In genomic region chr14:104280902-104281767, GRCh38 we compare ENCODE assay signal across 16 cellular contexts.
DNase-seq lines count a peak whose midpoint lies in the region; ATAC-seq and TF ChIP-seq lines count a peak whose summit lies in the region.
"Had no signal": no experiment of that assay in that cellular context is flagged by ENCODE, and none has a peak within 500 bp of the region (broad histone marks: within the 10 kb centered on the region; RNA-seq: fewer than 3 reads in every experiment).

No MANE protein-coding gene starts in this region.

- H3K4me1 Mint-ChIP-seq in CD14-positive monocyte: no peaks in the 10 kb centered on the region
- H3K4me1 Mint-ChIP-seq: activated CD4-positive, alpha-beta T cell treated with anti-CD3 and anti-CD28 coated beads, Interleukin-2, amount 10 ng/mL, durations not matched to agents 7 days and 5 days had no signal

- peak; percentile 78 for ATAC-seq in left lobe of liver

- H3K36me3 Mint-ChIP-seq in CD14-positive monocyte: no peaks in the 10 kb centered on the region

- no peak overlapping the region for H3K4me3 Mint-ChIP-seq in CD14-positive monocyte
- H3K4me3 Mint-ChIP-seq: activated CD4-positive, alpha-beta T cell treated with anti-CD3 and anti-CD28 coated beads, Interleukin-2, amount 10 ng/mL, durations not matched to agents 7 days and 5 days had no signal

- peaks cover 0 to 3% (median 2%) of the 10 kb centered on the region in 3 donors for H3K27me3 Mint-ChIP-seq in CD14-positive monocyte (ENCODE audit: low read depth in 3 of 3)
- H3K27me3 Mint-ChIP-seq: activated CD4-positive, alpha-beta T cell treated with anti-CD3 and anti-CD28 coated beads, Interleukin-2, amount 10 ng/mL, durations not matched to agents 7 days and 5 days had no signal

- H3K27ac ChIP-seq in Peyer's patch: no peak overlapping the region
- H3K27ac ChIP-seq: prostate gland had no signal

- H3K27me3 ChIP-seq in Peyer's patch: no peaks in the 10 kb centered on the region

- TF ChIP-seq POLR2A in Peyer's patch (IDR thresholded peaks at IDR 0.05): no peak

- DNase-seq in CD14-positive monocyte (ENCODE audit: low spot score) (peak; percentile 40), Peyer's patch (peak in 2 of 3 donors; percentile 25 to 44), left lobe of liver (ENCODE audit: low spot score) (peak; percentile 94), posterior cingulate gyrus (peak in 8 of 10 donors; percentile 3 to 81 (median 15)), medulla oblongata (ENCODE audit: extremely low spot score) (no peak), NCI-H146 treated with DMSO at 0.1 percent for 48 hours (lab: John Stamatoyannopoulos, UW; ENCODE audit: unreplicated experiment) (no peak), AG20443 (ENCODE audit: low spot score) (no peak)
- DNase-seq: activated CD4-positive, alpha-beta T cell treated with anti-CD3 and anti-CD28 coated beads, Interleukin-2, amount 10 ng/mL, durations not matched to agents 7 days and 5 days; activated T-cell treated with anti-CD3 and anti-CD28 coated beads, Interleukin-2, amount 50 U/mL, for 48 hours; amygdala; cerebellar nuclear complex; foreskin melanocyte; KBM-7; NCI-H1105; SHP77 treated with DMSO at 0.1 percent for 48 hours had no signal

- intact Hi-C loops in CD14-positive monocyte (cut with micrococcal nuclease) (no loop called here), posterior cingulate gyrus (cut with DNase I) (no loop called here)

- H3K36me3 ChIP-seq in Peyer's patch: no peaks in the 10 kb centered on the region
- H3K36me3 ChIP-seq: prostate gland had no signal

- H3K9me3 ChIP-seq in Peyer's patch: no peaks in the 10 kb centered on the region
- H3K9me3 ChIP-seq: prostate gland had no signal

- H3K27ac Mint-ChIP-seq in CD14-positive monocyte: peak overlapping the region in 2 of 7 donors; percentile 28 to 48
- H3K27ac Mint-ChIP-seq: activated CD4-positive, alpha-beta T cell treated with anti-CD3 and anti-CD28 coated beads, Interleukin-2, amount 10 ng/mL, durations not matched to agents 7 days and 5 days had no signal

- no peak for TF ChIP-seq CTCF in CD14-positive monocyte (IDR thresholded peaks at IDR 0.05)
- TF ChIP-seq CTCF in Peyer's patch (IDR thresholded peaks at IDR 0.05): no peak

- H3K4me3 ChIP-seq in Peyer's patch: no peak overlapping the region
- H3K4me3 ChIP-seq: prostate gland had no signal

- no peaks in the 10 kb centered on the region for H3K9me3 Mint-ChIP-seq in CD14-positive monocyte
- H3K9me3 Mint-ChIP-seq: activated CD4-positive, alpha-beta T cell treated with anti-CD3 and anti-CD28 coated beads, Interleukin-2, amount 10 ng/mL, durations not matched to agents 7 days and 5 days had no signal

- peaks cover 0 to 28% (median 0%) of the 10 kb centered on the region in 4 donors for H3K4me1 ChIP-seq in Peyer's patch

Comparison
In these comparisons a context has a peak if more than half of its experiments do, and no peak if none do; other contexts are left out.
1. DNase-seq: peak in CD14-positive monocyte (single experiment), Peyer's patch (2 of 3), left lobe of liver (single experiment) and posterior cingulate gyrus (8 of 10); none in medulla oblongata (single experiment), NCI-H146 treated with DMSO at 0.1 percent for 48 hours (single experiment) and AG20443 (single experiment).